1 cellular context compared by ENCODE assay signal in the genomic region with DNA sequence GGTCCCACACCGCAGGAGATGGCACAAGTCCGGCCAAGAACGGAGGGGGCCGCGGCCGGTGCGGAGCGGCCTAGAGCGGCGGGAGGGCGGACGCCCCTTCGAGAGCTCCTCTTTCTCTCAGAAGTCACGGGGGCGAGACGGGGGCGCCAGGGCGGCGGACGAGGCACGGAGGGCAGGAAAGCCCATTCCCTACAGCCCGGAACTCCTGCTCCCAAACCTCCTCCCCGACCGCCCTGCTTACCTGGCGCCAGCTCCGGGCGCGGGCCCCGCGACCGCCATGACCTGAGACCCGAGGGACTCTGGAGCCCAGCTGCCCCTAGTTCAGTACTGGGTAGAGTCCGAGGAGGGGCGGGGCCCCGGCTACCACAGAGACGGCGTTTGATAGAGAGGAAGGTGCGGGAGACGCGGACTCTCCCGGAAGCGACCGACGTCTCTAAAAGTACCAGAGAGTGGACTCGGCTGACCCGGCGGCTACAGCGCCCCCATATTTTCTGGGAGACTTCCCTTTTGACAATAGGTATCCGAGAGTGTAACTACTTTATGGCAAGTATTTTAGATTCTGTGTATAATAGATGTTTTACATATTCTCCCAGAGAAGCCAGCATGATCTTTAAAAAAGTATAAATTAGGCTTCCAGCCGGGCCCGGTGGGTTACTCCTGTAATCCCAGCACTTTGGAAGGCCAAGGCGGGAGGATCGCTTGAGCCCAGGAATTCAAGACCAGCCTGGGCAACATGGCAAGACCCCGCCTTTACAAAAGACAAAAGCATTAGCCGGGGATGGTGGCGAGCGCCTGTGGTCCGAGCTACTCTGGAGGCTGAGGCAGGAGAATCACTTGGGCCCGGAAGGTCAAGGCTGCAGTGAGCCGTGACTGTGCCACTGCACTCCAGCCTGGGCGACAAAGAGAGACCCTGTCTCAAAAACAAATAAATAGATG.
TF ChIP-seq lines count a peak whose summit lies in the region.

ABCD4 (minus strand) TSS at position 301 of the 936 bp plus-strand sequence; CDS start at position 279, 22 bp downstream.

TF ChIP-seq in GM12878, 131 proteins besides CTCF, POLR2A, EP300 and RAD21 (continued from another document and continues in another):
- no peak for TF ChIP-seq ZBTB4 (CRISPR knock-in tag; IDR thresholded peaks at IDR 0.05)
- TF ChIP-seq HDAC6 (IDR thresholded peaks at IDR 0.05; ENCODE audit: unreplicated experiment) = no peak
- TF ChIP-seq, protein P1, sequence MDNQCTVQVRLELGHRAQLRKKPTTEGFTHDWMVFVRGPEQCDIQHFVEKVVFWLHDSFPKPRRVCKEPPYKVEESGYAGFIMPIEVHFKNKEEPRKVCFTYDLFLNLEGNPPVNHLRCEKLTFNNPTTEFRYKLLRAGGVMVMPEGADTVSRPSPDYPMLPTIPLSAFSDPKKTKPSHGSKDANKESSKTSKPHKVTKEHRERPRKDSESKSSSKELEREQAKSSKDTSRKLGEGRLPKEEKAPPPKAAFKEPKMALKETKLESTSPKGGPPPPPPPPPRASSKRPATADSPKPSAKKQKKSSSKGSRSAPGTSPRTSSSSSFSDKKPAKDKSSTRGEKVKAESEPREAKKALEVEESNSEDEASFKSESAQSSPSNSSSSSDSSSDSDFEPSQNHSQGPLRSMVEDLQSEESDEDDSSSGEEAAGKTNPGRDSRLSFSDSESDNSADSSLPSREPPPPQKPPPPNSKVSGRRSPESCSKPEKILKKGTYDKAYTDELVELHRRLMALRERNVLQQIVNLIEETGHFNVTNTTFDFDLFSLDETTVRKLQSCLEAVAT (IDR thresholded peaks at IDR 0.05) = peak; percentile 100
- TF ChIP-seq SUPT20H (IDR thresholded peaks at IDR 0.05; ENCODE audit: borderline replicate concordance, control insufficient read depth, low read depth, low read length) = no peak
- TF ChIP-seq PAX8 (IDR thresholded peaks at IDR 0.05) = no peak
- TF ChIP-seq USF2 (IDR thresholded peaks at IDR 0.05; ENCODE audit: borderline replicate concordance, low read depth, low read length) = no peak
- peak; percentile 81 for TF ChIP-seq TAF1 (IDR thresholded peaks at IDR 0.05; ENCODE audit: borderline replicate concordance, low read depth, low read length)
- TF ChIP-seq TCF3 (IDR thresholded peaks at IDR 0.05; ENCODE audit: borderline replicate concordance, insufficient read depth, low read depth, low read length) = 0 out of 2 replicates have a peak, but pooled peaks have one; percentile 61
- TF ChIP-seq CEBPZ (IDR thresholded peaks at IDR 0.05; ENCODE audit: low read depth, low read length) = no peak
- TF ChIP-seq, protein P2, sequence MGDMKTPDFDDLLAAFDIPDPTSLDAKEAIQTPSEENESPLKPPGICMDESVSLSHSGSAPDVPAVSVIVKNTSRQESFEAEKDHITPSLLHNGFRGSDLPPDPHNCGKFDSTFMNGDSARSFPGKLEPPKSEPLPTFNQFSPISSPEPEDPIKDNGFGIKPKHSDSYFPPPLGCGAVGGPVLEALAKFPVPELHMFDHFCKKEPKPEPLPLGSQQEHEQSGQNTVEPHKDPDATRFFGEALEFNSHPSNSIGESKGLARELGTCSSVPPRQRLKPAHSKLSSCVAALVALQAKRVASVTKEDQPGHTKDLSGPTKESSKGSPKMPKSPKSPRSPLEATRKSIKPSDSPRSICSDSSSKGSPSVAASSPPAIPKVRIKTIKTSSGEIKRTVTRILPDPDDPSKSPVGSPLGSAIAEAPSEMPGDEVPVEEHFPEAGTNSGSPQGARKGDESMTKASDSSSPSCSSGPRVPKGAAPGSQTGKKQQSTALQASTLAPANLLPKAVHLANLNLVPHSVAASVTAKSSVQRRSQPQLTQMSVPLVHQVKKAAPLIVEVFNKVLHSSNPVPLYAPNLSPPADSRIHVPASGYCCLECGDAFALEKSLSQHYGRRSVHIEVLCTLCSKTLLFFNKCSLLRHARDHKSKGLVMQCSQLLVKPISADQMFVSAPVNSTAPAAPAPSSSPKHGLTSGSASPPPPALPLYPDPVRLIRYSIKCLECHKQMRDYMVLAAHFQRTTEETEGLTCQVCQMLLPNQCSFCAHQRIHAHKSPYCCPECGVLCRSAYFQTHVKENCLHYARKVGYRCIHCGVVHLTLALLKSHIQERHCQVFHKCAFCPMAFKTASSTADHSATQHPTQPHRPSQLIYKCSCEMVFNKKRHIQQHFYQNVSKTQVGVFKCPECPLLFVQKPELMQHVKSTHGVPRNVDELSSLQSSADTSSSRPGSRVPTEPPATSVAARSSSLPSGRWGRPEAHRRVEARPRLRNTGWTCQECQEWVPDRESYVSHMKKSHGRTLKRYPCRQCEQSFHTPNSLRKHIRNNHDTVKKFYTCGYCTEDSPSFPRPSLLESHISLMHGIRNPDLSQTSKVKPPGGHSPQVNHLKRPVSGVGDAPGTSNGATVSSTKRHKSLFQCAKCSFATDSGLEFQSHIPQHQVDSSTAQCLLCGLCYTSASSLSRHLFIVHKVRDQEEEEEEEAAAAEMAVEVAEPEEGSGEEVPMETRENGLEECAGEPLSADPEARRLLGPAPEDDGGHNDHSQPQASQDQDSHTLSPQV (IDR thresholded peaks at IDR 0.05) = no peak
- TF ChIP-seq EZH2 (IDR thresholded peaks at IDR 0.05; ENCODE audit: borderline replicate concordance, control insufficient read depth, low read depth, low read length) = no peak
- no peak for TF ChIP-seq SRF (IDR thresholded peaks at IDR 0.05; ENCODE audit: low read depth in 2 of 2, low read length in 2 of 2)
- no peak for TF ChIP-seq KDM1A (IDR thresholded peaks at IDR 0.05; ENCODE audit: borderline replicate concordance)
- TF ChIP-seq, protein P3, sequence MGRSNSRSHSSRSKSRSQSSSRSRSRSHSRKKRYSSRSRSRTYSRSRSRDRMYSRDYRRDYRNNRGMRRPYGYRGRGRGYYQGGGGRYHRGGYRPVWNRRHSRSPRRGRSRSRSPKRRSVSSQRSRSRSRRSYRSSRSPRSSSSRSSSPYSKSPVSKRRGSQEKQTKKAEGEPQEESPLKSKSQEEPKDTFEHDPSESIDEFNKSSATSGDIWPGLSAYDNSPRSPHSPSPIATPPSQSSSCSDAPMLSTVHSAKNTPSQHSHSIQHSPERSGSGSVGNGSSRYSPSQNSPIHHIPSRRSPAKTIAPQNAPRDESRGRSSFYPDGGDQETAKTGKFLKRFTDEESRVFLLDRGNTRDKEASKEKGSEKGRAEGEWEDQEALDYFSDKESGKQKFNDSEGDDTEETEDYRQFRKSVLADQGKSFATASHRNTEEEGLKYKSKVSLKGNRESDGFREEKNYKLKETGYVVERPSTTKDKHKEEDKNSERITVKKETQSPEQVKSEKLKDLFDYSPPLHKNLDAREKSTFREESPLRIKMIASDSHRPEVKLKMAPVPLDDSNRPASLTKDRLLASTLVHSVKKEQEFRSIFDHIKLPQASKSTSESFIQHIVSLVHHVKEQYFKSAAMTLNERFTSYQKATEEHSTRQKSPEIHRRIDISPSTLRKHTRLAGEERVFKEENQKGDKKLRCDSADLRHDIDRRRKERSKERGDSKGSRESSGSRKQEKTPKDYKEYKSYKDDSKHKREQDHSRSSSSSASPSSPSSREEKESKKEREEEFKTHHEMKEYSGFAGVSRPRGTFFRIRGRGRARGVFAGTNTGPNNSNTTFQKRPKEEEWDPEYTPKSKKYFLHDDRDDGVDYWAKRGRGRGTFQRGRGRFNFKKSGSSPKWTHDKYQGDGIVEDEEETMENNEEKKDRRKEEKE (IDR thresholded peaks at IDR 0.05) = no peak
- TF ChIP-seq LARP7 (IDR thresholded peaks at IDR 0.05) = 0 out of 2 replicates have a peak, but pooled peaks have one; percentile 26
- TF ChIP-seq, protein P4, sequence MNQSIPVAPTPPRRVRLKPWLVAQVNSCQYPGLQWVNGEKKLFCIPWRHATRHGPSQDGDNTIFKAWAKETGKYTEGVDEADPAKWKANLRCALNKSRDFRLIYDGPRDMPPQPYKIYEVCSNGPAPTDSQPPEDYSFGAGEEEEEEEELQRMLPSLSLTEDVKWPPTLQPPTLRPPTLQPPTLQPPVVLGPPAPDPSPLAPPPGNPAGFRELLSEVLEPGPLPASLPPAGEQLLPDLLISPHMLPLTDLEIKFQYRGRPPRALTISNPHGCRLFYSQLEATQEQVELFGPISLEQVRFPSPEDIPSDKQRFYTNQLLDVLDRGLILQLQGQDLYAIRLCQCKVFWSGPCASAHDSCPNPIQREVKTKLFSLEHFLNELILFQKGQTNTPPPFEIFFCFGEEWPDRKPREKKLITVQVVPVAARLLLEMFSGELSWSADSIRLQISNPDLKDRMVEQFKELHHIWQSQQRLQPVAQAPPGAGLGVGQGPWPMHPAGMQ (IDR thresholded peaks at IDR 0.05; ENCODE audit: borderline replicate concordance) = no peak
- no peak for TF ChIP-seq SMAD1 (IDR thresholded peaks at IDR 0.05; ENCODE audit: low read depth, partially characterized antibody)
- TF ChIP-seq YBX1 (IDR thresholded peaks at IDR 0.05) = no peak
- no peak for TF ChIP-seq NFYA (IDR thresholded peaks at IDR 0.05; ENCODE audit: borderline replicate concordance, low read depth, low read length)
- no peak for TF ChIP-seq ASH2L (IDR thresholded peaks at IDR 0.05; ENCODE audit: borderline replicate concordance, low read depth)
- no peak for TF ChIP-seq PAX5 (IDR thresholded peaks at IDR 0.05; ENCODE audit: borderline replicate concordance, low read depth, low read length)
- peak; percentile 78 for TF ChIP-seq YY1 (IDR thresholded peaks at IDR 0.05; ENCODE audit: low read depth, low read length)
- TF ChIP-seq ZZZ3 (IDR thresholded peaks at IDR 0.05; ENCODE audit: control insufficient read depth, insufficient read length, low read depth) = no peak
- TF ChIP-seq IRF4 (IDR thresholded peaks at IDR 0.05; ENCODE audit: low read depth, low read length) = no peak
- TF ChIP-seq, protein P5, sequence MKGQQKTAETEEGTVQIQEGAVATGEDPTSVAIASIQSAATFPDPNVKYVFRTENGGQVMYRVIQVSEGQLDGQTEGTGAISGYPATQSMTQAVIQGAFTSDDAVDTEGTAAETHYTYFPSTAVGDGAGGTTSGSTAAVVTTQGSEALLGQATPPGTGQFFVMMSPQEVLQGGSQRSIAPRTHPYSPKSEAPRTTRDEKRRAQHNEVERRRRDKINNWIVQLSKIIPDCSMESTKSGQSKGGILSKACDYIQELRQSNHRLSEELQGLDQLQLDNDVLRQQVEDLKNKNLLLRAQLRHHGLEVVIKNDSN (IDR thresholded peaks at IDR 0.05; ENCODE audit: borderline replicate concordance, extremely low read length, insufficient read depth, low read depth, low read length) = no peak
- TF ChIP-seq ZNF622 (IDR thresholded peaks at IDR 0.05) = no peak
- 0 out of 2 replicates have a peak, but pooled peaks have one; percentile 26 for TF ChIP-seq ATF7 (IDR thresholded peaks at IDR 0.05; ENCODE audit: low read depth)
- TF ChIP-seq GATAD2B (conservative IDR thresholded peaks at IDR 0.05; ENCODE audit: low read depth) = peak; percentile 63
- TF ChIP-seq FOXM1 (IDR thresholded peaks at IDR 0.05; ENCODE audit: low read depth, low read length) = no peak
